Comparison of ENCODE assay signal across 7 cellular contexts in genomic region chr1:44031900-44032817, GRCh38. TPM values are rescaled to one million over a fixed set of nuclear protein-coding genes. Genes with fewer than 3 reads are reported as not detected.
DNase-seq lines count a peak whose midpoint lies in the region; ATAC-seq and TF ChIP-seq lines count a peak whose summit lies in the region.

No MANE protein-coding gene starts in this region.

- peak overlapping the region; percentile 96 for H3K27ac Mint-ChIP-seq in WTC11

- H3F3A ChIP-seq in smooth muscle cell (ENCODE audit: low read depth): peaks cover 5% of the 10 kb centered on the region

- CTCF ChIA-PET in WTC11 (lab: Charles Lee): interaction anchor here (0.9 to 6.6 kb wide), 5 partner anchors 16 to 269 kb away, joined by 3 to 132 read pairs (median 4); no protein-coding TSS in a partner anchor

- H3K36me3 ChIP-seq in gastroesophageal sphincter (no peaks in the 10 kb centered on the region), smooth muscle cell (ENCODE audit: low read depth) (no peaks in the 10 kb centered on the region)

- no peaks in the 10 kb centered on the region for H3K27me3 Mint-ChIP-seq in WTC11 (ENCODE audit: low read depth)

- H3K4me2 ChIP-seq in smooth muscle cell: peak overlapping the region; percentile 92

- H3K4me3 Mint-ChIP-seq in WTC11: peak overlapping the region; percentile 87

- no peaks in the 10 kb centered on the region for H3K9me3 ChIP-seq in gastroesophageal sphincter
- no peaks in the 10 kb centered on the region for H3K9me3 ChIP-seq in smooth muscle cell (replicated peaks; ENCODE audit: low read depth)

- peaks cover 43% of the 10 kb centered on the region for H3K4me1 Mint-ChIP-seq in WTC11

- H3K4me3 ChIP-seq in HFF-Myc (replicated peaks; ENCODE audit: low read depth, low read length) (peak overlapping the region; percentile 69), gastroesophageal sphincter (peak overlapping the region in 1 of 2 donors; percentile 89), smooth muscle cell (peak overlapping the region; percentile 92)

- ATAC-seq in WTC11 (peak; percentile 1; the same call in 1 of the 2 replicates), gastroesophageal sphincter (no peak)

- TF ChIP-seq CTCF in HFF-Myc (IDR thresholded peaks at IDR 0.05; ENCODE audit: low read depth, low read length, missing control alignments) (no peak), WTC11 (IDR thresholded peaks at IDR 0.05) (no peak), gastroesophageal sphincter (IDR thresholded peaks at IDR 0.05) (no peak), smooth muscle cell (IDR thresholded peaks at IDR 0.05; ENCODE audit: borderline replicate concordance, insufficient read depth, poor library complexity, severe bottlenecking) (no peak)

- peaks cover 19% of the 10 kb centered on the region for H3K79me2 ChIP-seq in smooth muscle cell (ENCODE audit: low read depth)

- H4K20me1 ChIP-seq in smooth muscle cell (ENCODE audit: low read depth): no peaks in the 10 kb centered on the region

- H3K4me1 ChIP-seq in gastroesophageal sphincter (peaks cover 4 to 79% (median 33%) of the 10 kb centered on the region in 3 donors), smooth muscle cell (ENCODE audit: low read depth) (peaks cover 16% of the 10 kb centered on the region)

- peak overlapping the region; percentile 33 for H2AFZ ChIP-seq in smooth muscle cell (ENCODE audit: low read depth)

- no peak for TF ChIP-seq EP300 in gastroesophageal sphincter (IDR thresholded peaks at IDR 0.05)

- no peaks in the 10 kb centered on the region for H3K9me3 Mint-ChIP-seq in WTC11

- POLR2A ChIA-PET in WTC11 (lab: Charles Lee): interaction anchor here (0.6 to 1.9 kb wide), 5 partner anchors 32 to 847 kb away, joined by 3 to 6 read pairs (median 4); partner anchors contain the start of genes ATP6V0B and DPH2

- in situ Hi-C loops in G401 (cut with HindIII; ENCODE audit: low sequenced_read_pairs): no loop called here

- H3K9ac ChIP-seq in smooth muscle cell (ENCODE audit: low read depth): no peak overlapping the region

- H3K27ac ChIP-seq in gastroesophageal sphincter: peak overlapping the region; percentile 7 to 92 (median 90)
- H3K27ac ChIP-seq in smooth muscle cell (ENCODE audit: low read depth): peak overlapping the region; percentile 73

- no peaks in the 10 kb centered on the region for H3K36me3 Mint-ChIP-seq in WTC11

- no peaks in the 10 kb centered on the region for H3K27me3 ChIP-seq in gastroesophageal sphincter
- no peaks in the 10 kb centered on the region for H3K27me3 ChIP-seq in smooth muscle cell (ENCODE audit: low read depth)

- no peak for TF ChIP-seq POLR2A in gastroesophageal sphincter (IDR thresholded peaks at IDR 0.05)

- WGBS in gastroesophageal sphincter (ENCODE audit: low coverage in 1 of 2), 2 donors: 45 to 50% methylated on average over 3 to 5 of the region's 10 CpGs
- WGBS in smooth muscle cell (ENCODE audit: low lambda C conversion rate): 70% methylated on average over 10 of the region's 10 CpGs

- DNase-seq in HFF-Myc (ENCODE audit: extremely low read depth, low read depth): no peak
- DNase-seq in WTC11 (ENCODE audit: low spot score): no peak
- no peak for DNase-seq in smooth muscle cell (lab: John Stamatoyannopoulos, UW; ENCODE audit: unreplicated experiment)
- no peak for DNase-seq in midbrain (lab: John Stamatoyannopoulos, UW)
- DNase-seq in G401 (ENCODE audit: low spot score): no peak
- no peak for DNase-seq in NCI-H1436 (lab: John Stamatoyannopoulos, UW)

TF ChIP-seq in WTC11, 78 proteins besides CTCF, POLR2A, EP300 and RAD21:
- TF ChIP-seq ARID4B (CRISPR knock-in tag; IDR thresholded peaks at IDR 0.05; ENCODE audit: borderline replicate concordance) (no peak), NR2C2 (CRISPR knock-in tag; IDR thresholded peaks at IDR 0.05) (no peak), SOX15 (CRISPR knock-in tag; IDR thresholded peaks at IDR 0.05) (no peak), ETV6 (CRISPR knock-in tag; IDR thresholded peaks at IDR 0.05) (0 out of 2 replicates have a peak, but pooled peaks have one; percentile 15), ZNF263 (CRISPR knock-in tag; IDR thresholded peaks at IDR 0.05; ENCODE audit: low read depth) (no peak), HMGXB4 (CRISPR knock-in tag; IDR thresholded peaks at IDR 0.05) (no peak), TCF7 (CRISPR knock-in tag; IDR thresholded peaks at IDR 0.05; ENCODE audit: low read depth) (no peak), SMAD3 (CRISPR knock-in tag; IDR thresholded peaks at IDR 0.05; ENCODE audit: borderline replicate concordance) (no peak), RORB (CRISPR knock-in tag; IDR thresholded peaks at IDR 0.05) (no peak)

RNA-seq across cellular contexts. Expression of gene SLC6A9, which starts 0.9 kb away (rescaled TPM):
- 10.2 to 14.4 TPM (median 12.5 TPM) in 3 replicates for total RNA-seq in WTC11 (2021)
- total RNA-seq in gastroesophageal sphincter: 10 to 100 TPM in 1 of 4 donors, 1 to 10 TPM in 3; 1.8 to 14.2 (median 7.5) TPM
- 10.2 and 13.7 TPM in 2 replicates for total RNA-seq in smooth muscle cell
- 14.9 and 25.8 TPM in 2 replicates for polyA plus RNA-seq in smooth muscle cell
- total RNA-seq in G401 (2014; rRNA removed; shearing (Covaris generic)): 0.55 and 1.7 TPM in 2 replicates

RNA-seq across cellular contexts. Expression of gene CCDC24, which starts 40.8 kb away (rescaled TPM):
- total RNA-seq in WTC11 (2021) (12.1 to 20.1 TPM (median 19.2 TPM) in 3 replicates), gastroesophageal sphincter (1 to 10 TPM; 5.0 to 6.2 (median 5.5) TPM), smooth muscle cell (6.5 and 7.3 TPM in 2 replicates)
- 11.4 and 16.6 TPM in 2 replicates for polyA plus RNA-seq in smooth muscle cell
- 2.2 and 8.1 TPM in 2 replicates for total RNA-seq in G401 (2014; rRNA removed; shearing (Covaris generic))

RNA-seq across cellular contexts. Expression of gene B4GALT2, which starts 53.1 kb away (rescaled TPM):
- total RNA-seq in WTC11 (2021): 66.7 to 72.2 TPM (median 66.9 TPM) in 3 replicates
- total RNA-seq in gastroesophageal sphincter: 100 to 1,000 TPM in 1 of 4 donors, 10 to 100 TPM in 3; 34.4 to 129 (median 37.6) TPM
- total RNA-seq in smooth muscle cell: 52.4 and 67.0 TPM in 2 replicates
- 113 and 135 TPM in 2 replicates for polyA plus RNA-seq in smooth muscle cell
- total RNA-seq in G401 (2014; rRNA removed; shearing (Covaris generic)): 38.9 and 56.4 TPM in 2 replicates

RNA-seq across cellular contexts. Expression of gene ATP6V0B, which starts 57.4 kb away (rescaled TPM):
- total RNA-seq in WTC11 (2021) (108 to 115 TPM (median 110 TPM) in 3 replicates), gastroesophageal sphincter (100 to 1,000 TPM in 1 of 4 donors, 10 to 100 TPM in 3; 67.9 to 107 (median 89.9) TPM), smooth muscle cell (95.3 and 106 TPM in 2 replicates)
- polyA plus RNA-seq in smooth muscle cell: 203 and 222 TPM in 2 replicates
- total RNA-seq in G401 (2014; rRNA removed; shearing (Covaris generic)): 133 and 183 TPM in 2 replicates
